ENCODE assay signal across 10 cellular contexts in the genomic region with DNA sequence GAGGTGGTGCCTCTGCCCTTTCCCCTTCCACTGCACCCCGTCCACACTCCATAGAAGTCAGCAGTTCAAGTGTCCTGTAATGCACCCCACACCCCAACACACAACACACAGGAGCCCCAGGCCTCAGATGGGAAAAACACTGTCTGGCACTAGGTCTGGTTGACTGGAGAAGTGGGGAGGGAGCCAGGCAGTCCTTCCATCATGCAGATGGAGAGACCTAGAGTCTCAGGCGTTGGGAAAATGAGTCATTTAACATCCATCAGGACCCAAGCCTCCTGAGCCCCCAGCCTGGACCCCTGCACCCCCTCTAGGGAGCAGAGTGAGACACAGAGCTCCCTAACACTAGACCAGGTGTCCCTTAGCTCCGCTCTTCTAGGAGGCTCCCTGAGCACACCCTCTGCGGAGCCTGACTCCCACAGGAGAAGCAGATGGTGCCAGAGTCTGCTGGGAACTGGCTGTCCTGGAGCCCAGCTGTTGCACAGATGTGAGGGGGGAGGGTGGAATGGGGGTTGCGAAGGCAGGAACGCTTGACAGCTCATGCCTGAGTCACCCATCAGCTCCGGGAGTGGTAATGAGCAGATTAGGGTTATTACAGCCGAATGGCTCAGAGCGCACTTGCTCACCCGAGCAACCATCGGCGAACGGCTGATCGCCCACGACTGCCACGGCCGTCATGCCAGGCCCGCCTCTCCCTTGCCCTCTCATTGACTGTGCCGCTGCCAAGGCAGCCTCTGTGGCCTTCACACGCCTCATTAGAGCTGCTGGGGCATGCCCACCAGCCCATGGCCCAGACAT. TPM values are rescaled to one million over a fixed set of nuclear protein-coding genes. Genes with fewer than 3 reads are reported as not detected.
DNase-seq lines count a peak whose midpoint lies in the region; ATAC-seq and TF ChIP-seq lines count a peak whose summit lies in the region.
"Had no signal": no experiment of that assay in that cellular context is flagged by ENCODE, and none has a peak within 500 bp of the region (broad histone marks: within the 10 kb centered on the region; RNA-seq: fewer than 3 reads in every experiment).

No MANE protein-coding gene starts in this region.

- no TSS peak for BruUV-seq in A673 (replicated peaks; lab: Mats Ljungman, UMichigan)

- H3K4me1 ChIP-seq in A673 (ENCODE audit: insufficient read depth, low read length, poor library complexity, severe bottlenecking) (peaks cover 11% of the 10 kb centered on the region), breast epithelium (peaks cover 3 to 4% of the 10 kb centered on the region in 2 donors)

- DNase-seq in A673 (ENCODE audit: low spot score) (peak; percentile 90), LHCN-M2 (ENCODE audit: low read depth) (peak; percentile 98), breast epithelium (ENCODE audit: low spot score in 2 of 2) (peak in 1 of 2 donors; percentile 58), lower leg skin (ENCODE audit: low spot score in 2 of 2) (peak; percentile 90 to 97)
- DNase-seq: activated T-cell treated with anti-CD3 and anti-CD28 coated beads, Interleukin-2, amount 50 U/mL, for 24 hours had no signal

- H3K27ac ChIP-seq in A673 (ENCODE audit: low read depth, low read length, poor library complexity, severe bottlenecking) (no peak overlapping the region), breast epithelium (peak overlapping the region; percentile 47 to 88)
- H3K27ac ChIP-seq: HL-60 had no signal

- TF ChIP-seq POLR2A in breast epithelium (IDR thresholded peaks at IDR 0.05): no peak
- TF ChIP-seq POLR2A in lower leg skin (IDR thresholded peaks at IDR 0.05): no peak

- ATAC-seq in GM19397 (IDR thresholded peaks at IDR 0.05; ENCODE audit: unreplicated experiment) (no peak), HG02610 (IDR thresholded peaks at IDR 0.05; ENCODE audit: unreplicated experiment) (no peak), HG03432 (IDR thresholded peaks at IDR 0.05; ENCODE audit: unreplicated experiment) (no peak), HG03025 (IDR thresholded peaks at IDR 0.05; ENCODE audit: low FRiP score, unreplicated experiment) (no peak)

- H3K9me3 ChIP-seq in A673 (ENCODE audit: low read depth, low read length, poor library complexity, severe bottlenecking): no peaks in the 10 kb centered on the region
- H3K9me3 ChIP-seq in breast epithelium: no peaks in the 10 kb centered on the region

- no peak overlapping the region for H3K4me3 ChIP-seq in A673 (ENCODE audit: low read depth, low read length, poor library complexity, severe bottlenecking)
- peak overlapping the region in 1 of 3 donors; percentile 53 for H3K4me3 ChIP-seq in breast epithelium
- no peak overlapping the region for H3K4me3 ChIP-seq in lower leg skin (ENCODE audit: low read depth, poor library complexity, severe bottlenecking)

- H3K36me3 ChIP-seq in A673 (ENCODE audit: insufficient read depth, low read length, poor library complexity, severe bottlenecking) (no peaks in the 10 kb centered on the region), breast epithelium (no peaks in the 10 kb centered on the region)

- TF ChIP-seq CTCF in A673 (conservative IDR thresholded peaks at IDR 0.05; ENCODE audit: low read depth, low read length): no peak
- no peak for TF ChIP-seq CTCF in breast epithelium (IDR thresholded peaks at IDR 0.05)
- TF ChIP-seq CTCF in lower leg skin (IDR thresholded peaks at IDR 0.05): no peak

- POLR2A ChIA-PET in A673 (lab: Charles Lee; ENCODE audit: low non-redundant PET): no interaction called here

- 26 to 37% methylated on average over 20 of the region's 20 CpGs for WGBS in lower leg skin, 2 donors

- intact Hi-C loops in A673 (cut with micrococcal nuclease; ENCODE audit: unreplicated experiment) (no loop called here), breast epithelium (cut with DNase I; ENCODE audit: low total_unique reads) (no loop called here), lower leg skin (cut with DNase I; ENCODE audit: low total_unique reads) (no loop called here)

- no peaks in the 10 kb centered on the region for H3K27me3 ChIP-seq in A673 (replicated peaks; ENCODE audit: insufficient read depth, low read depth, low read length, poor library complexity)
- no peaks in the 10 kb centered on the region for H3K27me3 ChIP-seq in breast epithelium

- CTCF ChIA-PET in A673 (lab: Charles Lee): no interaction called here

RNA-seq across cellular contexts. Expression of a gene that starts 22.1 kb away (rescaled TPM):
- 1.3 and 2.0 TPM in 2 replicates for total RNA-seq in A673 (2021)
- 1.6 and 2.0 TPM in 2 replicates for total RNA-seq in LHCN-M2 (2014; rRNA removed)
- 0.09 TPM for polyA plus RNA-seq in LHCN-M2 (2012)
- total RNA-seq in breast epithelium: 10 to 100 TPM in 2 of 3 donors, 1 to 10 TPM in 1; 1.9 to 11.7 (median 10.8) TPM
- 1 to 10 TPM; 1.5 to 7.5 (median 5.1) TPM for total RNA-seq in lower leg skin
